35 cellular contexts compared by ENCODE assay signal in genomic region chr22:47609653-47610052, GRCh38.
"Had no signal": no experiment of that assay in that cellular context is flagged by ENCODE, and none has a peak within 500 bp of the region (broad histone marks: within the 10 kb centered on the region; RNA-seq: fewer than 3 reads in every experiment).

No MANE protein-coding gene starts in this region.

- H3K36me3 ChIP-seq: adrenal gland, breast epithelium, MG63, SJCRH30, WERI-Rb-1 had no signal

- H3K27me3 Mint-ChIP-seq: activated CD4-positive, alpha-beta memory T cell treated with anti-CD3 and anti-CD28 coated beads, Interleukin-2, amount 10 ng/mL, durations not matched to agents 7 days and 5 days; activated CD8-positive, alpha-beta memory T cell treated with anti-CD3 and anti-CD28 coated beads, Interleukin-2, amount 10 ng/mL, durations not matched to agents 7 days and 5 days; activated naive CD8-positive, alpha-beta T cell treated with anti-CD3 and anti-CD28 coated beads for 36 hours had no signal

- H3K9me3 Mint-ChIP-seq: activated CD4-positive, alpha-beta memory T cell treated with anti-CD3 and anti-CD28 coated beads, Interleukin-2, amount 10 ng/mL, durations not matched to agents 7 days and 5 days had no signal

- H3K4me3 ChIP-seq: adrenal gland, body of pancreas, breast epithelium, MG63, PC-9, SJCRH30, SK-N-MC had no signal

- H3K4me1 ChIP-seq: adrenal gland, body of pancreas, breast epithelium, SJCRH30 had no signal

- H3K4me1 Mint-ChIP-seq: activated CD4-positive, alpha-beta memory T cell treated with anti-CD3 and anti-CD28 coated beads, Interleukin-2, amount 10 ng/mL, durations not matched to agents 7 days and 5 days; activated CD8-positive, alpha-beta memory T cell treated with anti-CD3 and anti-CD28 coated beads, Interleukin-2, amount 10 ng/mL, durations not matched to agents 7 days and 5 days; activated naive CD8-positive, alpha-beta T cell treated with anti-CD3 and anti-CD28 coated beads for 36 hours had no signal

- DNase-seq: activated CD4-positive, alpha-beta memory T cell treated with anti-CD3 and anti-CD28 coated beads, Interleukin-2, amount 10 ng/mL, durations not matched to agents 7 days and 5 days; activated CD4-positive, alpha-beta T cell treated with anti-CD3 and anti-CD28 coated beads for 1 hour; activated CD4-positive, alpha-beta T cell treated with anti-CD3 and anti-CD28 coated beads for 48 hours; activated CD4-positive, CD25-positive, alpha-beta regulatory T cell; activated CD8-positive, alpha-beta memory T cell treated with anti-CD3 and anti-CD28 coated beads for 24 hours; activated CD8-positive, alpha-beta memory T cell treated with anti-CD3 and anti-CD28 coated beads, Interleukin-2, amount 10 ng/mL, durations not matched to agents 7 days and 5 days; activated CD8-positive, alpha-beta memory T cell treated with anti-CD3 and anti-CD28 coated beads, Interleukin-2, amount 50 U/mL, for 48 hours; activated effector memory CD4-positive, alpha-beta T cell treated with anti-CD3 and anti-CD28 coated beads, Interleukin-2, amount 50 U/mL, for 16 hours; activated naive CD4-positive, alpha-beta T cell; activated naive CD4-positive, alpha-beta T cell treated with anti-CD3 and anti-CD28 coated beads, Interleukin-2, amount 50 U/mL, for 16 hours; activated naive CD8-positive, alpha-beta T cell treated with anti-CD3 and anti-CD28 coated beads for 36 hours; activated T-cell treated with anti-CD3 and anti-CD28 coated beads, Interleukin-2, amount 50 U/mL, for 48 hours; adrenal gland; body of pancreas; Kasumi-1; KG1; MG63; NCI-H1048; NCI-H1105 treated with DMSO at 0.1 percent for 48 hours; NCI-H1436; NCI-H1694; NCI-H1930; NCI-H2081 treated with DMSO at 0.1 percent for 48 hours; NCI-H345; NCI-H524 treated with DMSO at 0.1 percent for 48 hours; NCI-H748 treated with DMSO at 0.1 percent for 48 hours; PC-9; SHP77; SJCRH30; T1000; WERI-Rb-1 had no signal

- H3K27ac Mint-ChIP-seq: activated CD4-positive, alpha-beta memory T cell treated with anti-CD3 and anti-CD28 coated beads, Interleukin-2, amount 10 ng/mL, durations not matched to agents 7 days and 5 days; activated CD8-positive, alpha-beta memory T cell treated with anti-CD3 and anti-CD28 coated beads, Interleukin-2, amount 10 ng/mL, durations not matched to agents 7 days and 5 days; activated naive CD8-positive, alpha-beta T cell treated with anti-CD3 and anti-CD28 coated beads for 36 hours had no signal

- ATAC-seq: activated CD8-positive, alpha-beta memory T cell treated with anti-CD3 and anti-CD28 coated beads, Interleukin-2, amount 10 ng/mL, durations not matched to agents 7 days and 5 days; body of pancreas had no signal

- H3K27ac ChIP-seq: adrenal gland, body of pancreas, breast epithelium, PC-9, SJCRH30, SK-N-MC, WERI-Rb-1 had no signal

- H3K4me3 Mint-ChIP-seq: activated CD4-positive, alpha-beta memory T cell treated with anti-CD3 and anti-CD28 coated beads, Interleukin-2, amount 10 ng/mL, durations not matched to agents 7 days and 5 days; activated CD8-positive, alpha-beta memory T cell treated with anti-CD3 and anti-CD28 coated beads, Interleukin-2, amount 10 ng/mL, durations not matched to agents 7 days and 5 days; activated naive CD8-positive, alpha-beta T cell treated with anti-CD3 and anti-CD28 coated beads for 36 hours had no signal

- H3K27me3 ChIP-seq: adrenal gland, body of pancreas, MG63, SJCRH30 had no signal

- FAIRE-seq: astrocyte, RCC 7860 had no signal

- H3K36me3 Mint-ChIP-seq: activated CD8-positive, alpha-beta memory T cell treated with anti-CD3 and anti-CD28 coated beads, Interleukin-2, amount 10 ng/mL, durations not matched to agents 7 days and 5 days; activated naive CD8-positive, alpha-beta T cell treated with anti-CD3 and anti-CD28 coated beads for 36 hours had no signal

- H3K9me3 ChIP-seq: adrenal gland, body of pancreas, MG63, SJCRH30 had no signal
